8 cellular contexts compared by ENCODE assay signal in genomic region chr11:12893787-12894672, GRCh38.
DNase-seq lines count a peak whose midpoint lies in the region; ATAC-seq, FAIRE-seq and TF ChIP-seq lines count a peak whose summit lies in the region.

No MANE protein-coding gene starts in this region.

- peaks cover 28% of the 10 kb centered on the region for H3K4me1 Mint-ChIP-seq in brain

- H3F3A ChIP-seq in SU-DHL-6 (ENCODE audit: insufficient read depth): no peaks in the 10 kb centered on the region

- no peaks in the 10 kb centered on the region for H3K27me3 Mint-ChIP-seq in brain

- H3K4me3 ChIP-seq in SU-DHL-6 (ENCODE audit: insufficient read depth, low read length, poor library complexity, severe bottlenecking): no peak overlapping the region

- no peak overlapping the region for H3K27ac ChIP-seq in SU-DHL-6 (ENCODE audit: low read depth, low read length)

- peak; percentile 78 for DNase-seq in activated effector memory CD4-positive, alpha-beta T cell treated with anti-CD3 and anti-CD28 coated beads, Interleukin-2, amount 50 U/mL, for 16 hours
- DNase-seq in activated effector memory CD4-positive, alpha-beta T cell treated with Interleukin-2 at 50 U/mL for 16 hours: no peak
- peak; percentile 30 for DNase-seq in LoVo (ENCODE audit: low spot score)
- DNase-seq in stimulated activated CD4-positive, alpha-beta T cell treated with anti-CD3 and anti-CD28 coated beads, Interleukin-1b, Interleukin-23, amount 100 ng/mL, for 4 hours (ENCODE audit: low read depth in 2 of 2): peak; percentile 19 to 35

- H3K9ac ChIP-seq in SU-DHL-6 (ENCODE audit: low read length): no peak overlapping the region

- H3K36me3 ChIP-seq in SU-DHL-6 (ENCODE audit: low read length): no peaks in the 10 kb centered on the region

- ATAC-seq in HG03039 (IDR thresholded peaks at IDR 0.05; ENCODE audit: unreplicated experiment): no peak

- peak overlapping the region in 4 of 5 experiments; percentile 44 to 56 (median 52) for H3K27ac Mint-ChIP-seq in brain

- H3K9me2 ChIP-seq in SU-DHL-6 (replicated peaks; ENCODE audit: insufficient read depth, low read length): no peaks in the 10 kb centered on the region

- H3K79me2 ChIP-seq in SU-DHL-6 (ENCODE audit: insufficient read depth, low read length): no peaks in the 10 kb centered on the region

- H2AFZ ChIP-seq in SU-DHL-6 (ENCODE audit: low read depth, low read length, severe bottlenecking): no peak overlapping the region

- no peak overlapping the region for H3K4me2 ChIP-seq in SU-DHL-6 (ENCODE audit: low read depth, low read length, poor library complexity, severe bottlenecking)

- peaks cover 43% of the 10 kb centered on the region for H3K36me3 Mint-ChIP-seq in brain

- no peak overlapping the region for H3K4me3 Mint-ChIP-seq in brain

- H3K9me3 ChIP-seq in SU-DHL-6 (ENCODE audit: insufficient read depth, low read length): no peaks in the 10 kb centered on the region

- no peaks in the 10 kb centered on the region for H4K20me1 ChIP-seq in SU-DHL-6 (ENCODE audit: low read depth, low read length)

- FAIRE-seq in islet of Langerhans (lab: Jason Lieb, UNC): peak; percentile 97

- H3K9me3 Mint-ChIP-seq in brain: no peaks in the 10 kb centered on the region

- peak; percentile 73 for TF ChIP-seq CTCF in SU-DHL-6 (IDR thresholded peaks at IDR 0.05; ENCODE audit: insufficient read depth, low read length, poor library complexity, severe bottlenecking)
- peak; percentile 87 to 92 for TF ChIP-seq CTCF in brain (conservative IDR thresholded peaks at IDR 0.05)

- H3K27me3 ChIP-seq in SU-DHL-6 (ENCODE audit: low read length): no peaks in the 10 kb centered on the region
